8 cellular contexts compared by ENCODE assay signal in the genomic region with DNA sequence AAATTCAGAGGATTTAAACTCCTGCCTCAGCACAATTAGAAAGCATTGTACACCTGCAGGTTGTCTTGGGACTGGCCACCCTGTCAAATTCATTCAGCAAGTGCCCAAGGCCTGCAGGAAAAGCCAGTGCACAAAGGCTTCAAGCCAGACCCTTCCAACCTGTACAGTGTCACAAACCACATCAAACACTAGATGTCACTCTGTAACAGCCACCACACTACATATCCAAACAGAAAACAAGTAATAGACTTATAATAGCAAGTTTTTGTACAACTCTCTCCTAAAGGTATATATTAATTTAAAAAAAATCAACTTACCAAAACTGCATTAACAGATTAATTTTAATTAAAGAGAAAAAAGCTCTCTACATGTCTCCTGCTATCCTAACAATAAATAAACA. TPM values are rescaled to one million over a fixed set of nuclear protein-coding genes. Genes with fewer than 3 reads are reported as not detected.
A peak's percentile ranks its signal among the peaks of the same experiment; 100 is the strongest.
DNase-seq lines count a peak whose midpoint lies in the region; ATAC-seq, FAIRE-seq and TF ChIP-seq lines count a peak whose summit lies in the region.

No MANE protein-coding gene starts in this region.

- H4K20me1 ChIP-seq in Loucy (ENCODE audit: insufficient read depth, low read length, poor library complexity, severe bottlenecking), result no peaks in the 10 kb centered on the region

- H3K4me3 ChIP-seq in Loucy (ENCODE audit: low read length, poor library complexity, severe bottlenecking) (no peak overlapping the region), fibroblast of pulmonary artery (replicated peaks; ENCODE audit: low read depth, low read length) (no peak overlapping the region), parathyroid adenoma (ENCODE audit: low read depth, low read length) (no peak overlapping the region)

- peak; percentile 85 for TF ChIP-seq CTCF in D721Med (IDR thresholded peaks at IDR 0.05; ENCODE audit: insufficient read depth, missing control alignments)
- peak; percentile 77 for TF ChIP-seq CTCF in Loucy (conservative IDR thresholded peaks at IDR 0.05; ENCODE audit: low read length)
- TF ChIP-seq CTCF in fibroblast of pulmonary artery (IDR thresholded peaks at IDR 0.05; ENCODE audit: low read length, missing control alignments), result peak; percentile 41
- TF ChIP-seq CTCF in parathyroid adenoma (IDR thresholded peaks at IDR 0.05), result peak; percentile 55

- no peaks in the 10 kb centered on the region for H3K9me3 ChIP-seq in Loucy (ENCODE audit: insufficient read depth, low read depth, low read length)
- no peaks in the 10 kb centered on the region for H3K9me3 ChIP-seq in parathyroid adenoma (ENCODE audit: control insufficient read depth, low read length)

- H3K27me3 ChIP-seq in Loucy (ENCODE audit: insufficient read depth, low read length, poor library complexity, severe bottlenecking) (no peaks in the 10 kb centered on the region), parathyroid adenoma (ENCODE audit: control insufficient read depth, insufficient read depth, low read length) (no peaks in the 10 kb centered on the region)

- H3K4me2 ChIP-seq in Loucy (ENCODE audit: low read depth, low read length, poor library complexity, severe bottlenecking) (peak overlapping the region; percentile 15), parathyroid adenoma (ENCODE audit: low read length) (no peak overlapping the region)

- H3K9me2 ChIP-seq in Loucy (replicated peaks; ENCODE audit: low read depth, low read length), result no peaks in the 10 kb centered on the region

- H3K9ac ChIP-seq in Loucy (ENCODE audit: low read depth, low read length, poor library complexity, severe bottlenecking) (no peak overlapping the region), parathyroid adenoma (no peak overlapping the region)

- H2AFZ ChIP-seq in Loucy (ENCODE audit: low read length) (no peak overlapping the region), parathyroid adenoma (no peak overlapping the region)

- H3K79me2 ChIP-seq in Loucy (ENCODE audit: insufficient read depth, low read length), result no peaks in the 10 kb centered on the region
- H3K79me2 ChIP-seq in parathyroid adenoma, result no peaks in the 10 kb centered on the region

- ATAC-seq in GM21360 (IDR thresholded peaks at IDR 0.05; ENCODE audit: unreplicated experiment) (peak; percentile 50), HG03135 (IDR thresholded peaks at IDR 0.05; ENCODE audit: unreplicated experiment) (no peak)

- H3K27ac ChIP-seq in parathyroid adenoma, result no peak overlapping the region

- H3K36me3 ChIP-seq in Loucy (ENCODE audit: insufficient read depth, low read length) (no peaks in the 10 kb centered on the region), parathyroid adenoma (ENCODE audit: control insufficient read depth, insufficient read depth, low read length) (no peaks in the 10 kb centered on the region)

- DNase-seq in D721Med (ENCODE audit: insufficient read length, low spot score), result no peak
- peak; percentile 40 for DNase-seq in SHP77 treated with DMSO at 0.1 percent for 48 hours (lab: John Stamatoyannopoulos, UW)
- DNase-seq in fibroblast of pulmonary artery (ENCODE audit: low read depth), result peak; percentile 49
- DNase-seq in occipital lobe (lab: John Stamatoyannopoulos, UW), result no peak

- H3K4me1 ChIP-seq in Loucy (ENCODE audit: insufficient read depth, low read length, poor library complexity, severe bottlenecking) (peaks cover 43% of the 10 kb centered on the region), parathyroid adenoma (peaks cover 11% of the 10 kb centered on the region)

- FAIRE-seq in D721Med (lab: Jason Lieb, UNC), result no peak

- no peaks in the 10 kb centered on the region for H3F3A ChIP-seq in Loucy (ENCODE audit: low read depth)

RNA-seq across cellular contexts. Expression of a gene that starts 47.6 kb away (rescaled TPM):
- 63.9 TPM for total RNA-seq in occipital lobe

Comparison
In these comparisons a context has a peak if more than half of its experiments do, and no peak if none do; other contexts are left out.
1. DNase-seq: peak in SHP77 treated with DMSO at 0.1 percent for 48 hours (single experiment) and fibroblast of pulmonary artery (single experiment); none in D721Med (single experiment) and occipital lobe (single experiment).
2. Peak in every context shown above with its lines, with median percentiles within 50 percentile points of each other: CTCF ChIP-seq.